ENCODE assay signal across 24 cellular contexts in genomic region chr16:85400305-85401205, GRCh38.
A peak's percentile ranks its signal among the peaks of the same experiment; 100 is the strongest.
DNase-seq lines count a peak whose midpoint lies in the region; ATAC-seq, FAIRE-seq and TF ChIP-seq lines count a peak whose summit lies in the region.
"Had no signal": no experiment of that assay in that cellular context is flagged by ENCODE, and none has a peak within 500 bp of the region (broad histone marks: within the 10 kb centered on the region; RNA-seq: fewer than 3 reads in every experiment).

No MANE protein-coding gene starts in this region.

- TF ChIP-seq POLR2A in GM12878 (IDR thresholded peaks at IDR 0.05; ENCODE audit: low read depth, low read length) (no peak), right lobe of liver (IDR thresholded peaks at IDR 0.05) (no peak), esophagus muscularis mucosa (IDR thresholded peaks at IDR 0.05; ENCODE audit: low read depth) (no peak)

- no peak for TF ChIP-seq CTCF in heart right ventricle (IDR thresholded peaks at IDR 0.05)
- TF ChIP-seq CTCF in GM12878 (IDR thresholded peaks at IDR 0.05 in 2 of 3, conservative IDR thresholded peaks at IDR 0.05 in 1 of 3; ENCODE audit: control insufficient read depth in 2 of 3, extremely low read depth in 1 of 3, insufficient read depth in 1 of 3, low read depth in 3 of 3, low read length in 3 of 3), result no peak
- TF ChIP-seq CTCF in right lobe of liver (IDR thresholded peaks at IDR 0.05), result no peak
- TF ChIP-seq CTCF in esophagus muscularis mucosa (IDR thresholded peaks at IDR 0.05), result no peak

- H3K4me3 ChIP-seq in heart right ventricle (no peak overlapping the region), GM12878 (no peak overlapping the region), right lobe of liver (no peak overlapping the region), esophagus muscularis mucosa (no peak overlapping the region)

- H3K27me3 ChIP-seq in heart right ventricle (no peaks in the 10 kb centered on the region), GM12878 (replicated peaks in 1 of 2; ENCODE audit: control insufficient read depth in 2 of 2, insufficient read depth in 2 of 2, low read length in 1 of 2) (peaks cover 0 to 2% of the 10 kb centered on the region in 2 experiments; a peak in 2 of 4 replicates), right lobe of liver (no peaks in the 10 kb centered on the region), esophagus muscularis mucosa (no peaks in the 10 kb centered on the region)

- no peak overlapping the region for H3K4me2 ChIP-seq in GM12878 (ENCODE audit: control insufficient read depth, insufficient read depth)

- no TSS peak for BruUV-seq in GM12878 (replicated peaks; lab: Mats Ljungman, UMichigan)

- in situ Hi-C loops in GM12878 (cut with MboI), result no loop called here

- FAIRE-seq in GM12878 (lab: Jason Lieb, UNC), result no peak
- FAIRE-seq: astrocyte, GM18507, H54, RCC 7860 had no signal

- POLR2A ChIA-PET in GM12878 (lab: Charles Lee), result no interaction called here

- H3K27ac ChIP-seq in heart right ventricle (no peak overlapping the region), GM12878 (ENCODE audit: control insufficient read depth, insufficient read depth) (no peak overlapping the region), right lobe of liver (no peak overlapping the region), esophagus muscularis mucosa (replicated peaks in 1 of 4) (no peak overlapping the region)
- H3K27ac ChIP-seq: C4-2B, epithelial cell of prostate had no signal

- H2AFZ ChIP-seq in GM12878 (ENCODE audit: control insufficient read depth, low read depth, low read length), result no peak overlapping the region

- SMC1A ChIA-PET in GM12878 (lab: Charles Lee; ENCODE audit: uncharacterized antibody, unreplicated experiment), result no interaction called here

- no peaks in the 10 kb centered on the region for H3K79me2 ChIP-seq in GM12878 (ENCODE audit: control insufficient read depth, insufficient read depth, low read length)

- DNase-seq in cardiac septum (ENCODE audit: low spot score), result peak; percentile 9
- no peak for DNase-seq in heart right ventricle
- no peak for DNase-seq in GM12878 (ENCODE audit: low read depth, low spot score)
- DNase-seq in right lobe of liver, result peak in 2 of 3 donors; percentile 14 to 40
- DNase-seq in ureter (ENCODE audit: low spot score), result peak; percentile 24
- DNase-seq in SHP77 (lab: John Stamatoyannopoulos, UW), result no peak
- DNase-seq in esophagus muscularis mucosa (ENCODE audit: extremely low spot score), result no peak
- DNase-seq: ACHN; DMS 273 treated with DMSO at 0.1 percent for 48 hours; foreskin fibroblast; hippocampal formation; KG1; NCI-H526; nucleus accumbens; stimulated activated CD4-positive, alpha-beta T cell treated with anti-CD3 and anti-CD28 coated beads, Interleukin-15, amount 100 ng/mL, for 24 hours; stimulated activated CD8-positive, alpha-beta memory T cell treated with anti-CD3 and anti-CD28 coated beads, Interleukin-4, amount 100 ng/mL, for 48 hours; T-helper 9 cell had no signal

- TF ChIP-seq EP300 in GM12878 (IDR thresholded peaks at IDR 0.05; ENCODE audit: borderline replicate concordance in 1 of 2, control insufficient read depth in 1 of 2, low read depth in 2 of 2, low read length in 2 of 2), result no peak
- TF ChIP-seq EP300 in esophagus muscularis mucosa (IDR thresholded peaks at IDR 0.05), result no peak

- RAD21 ChIA-PET in GM12878 (lab: Charles Lee; ENCODE audit: unreplicated experiment), result no interaction called here

- WGBS in heart right ventricle, 2 donors, result 93 to 94% methylated on average over 25 of the region's 25 CpGs
- 80% methylated on average over 21 of the region's 25 CpGs for WGBS in GM12878 (ENCODE audit: insufficient coverage, insufficient replicate concordance, low lambda C conversion rate, missing lambda C conversion rate)
- 81% methylated on average over 6 of the region's 25 CpGs for WGBS in right lobe of liver (ENCODE audit: insufficient coverage, low coverage, low lambda C conversion rate, missing lambda C conversion rate)
- WGBS in esophagus muscularis mucosa, result 92% methylated on average over 25 of the region's 25 CpGs

- no peak overlapping the region for H3K9ac ChIP-seq in GM12878 (ENCODE audit: control insufficient read depth, insufficient read depth, low read length)

- TF ChIP-seq RAD21 in GM12878 (IDR thresholded peaks at IDR 0.05; ENCODE audit: insufficient read depth, low read depth, low read length), result no peak

- intact Hi-C loops in cardiac septum (cut with DNase I), result no loop called here
- intact Hi-C loops in heart right ventricle (cut with DNase I), result no loop called here
- intact Hi-C loops in GM12878 (cut with micrococcal nuclease; ENCODE audit: unreplicated experiment), result no loop called here
- intact Hi-C loops in right lobe of liver (cut with DNase I), result no loop called here
- intact Hi-C loops in esophagus muscularis mucosa (cut with DNase I), result no loop called here

- ATAC-seq in heart right ventricle, result no peak
- no peak for ATAC-seq in GM12878
- no peak for ATAC-seq in right lobe of liver
- ATAC-seq in activated CD4-positive, CD25-positive, alpha-beta regulatory T cell treated with anti-CD3 and anti-CD28 coated beads, Interleukin-2, amount 50 U/mL, for 24 hours, result no peak

- H4K20me1 ChIP-seq in GM12878 (ENCODE audit: control insufficient read depth, insufficient read depth), result no peaks in the 10 kb centered on the region

- CTCF ChIA-PET in GM12878 (lab: Yijun Ruan, JAX), result no interaction called here

- H3K36me3 ChIP-seq in heart right ventricle (no peaks in the 10 kb centered on the region), GM12878 (ENCODE audit: control insufficient read depth in 2 of 2, insufficient read depth in 2 of 2, low read length in 1 of 2) (no peaks in the 10 kb centered on the region), right lobe of liver (no peaks in the 10 kb centered on the region), esophagus muscularis mucosa (no peaks in the 10 kb centered on the region)

- H3K9me3 ChIP-seq in heart right ventricle (no peaks in the 10 kb centered on the region), GM12878 (replicated peaks; ENCODE audit: control insufficient read depth, insufficient read depth, low read length) (no peaks in the 10 kb centered on the region), right lobe of liver (no peaks in the 10 kb centered on the region), esophagus muscularis mucosa (no peaks in the 10 kb centered on the region)

- H3K4me1 ChIP-seq in heart right ventricle, result peaks cover 12 to 35% (median 26%) of the 10 kb centered on the region in 9 donors
- no peaks in the 10 kb centered on the region for H3K4me1 ChIP-seq in GM12878 (ENCODE audit: control insufficient read depth, insufficient read depth, low read length)
- peaks cover 0 to 4% (median 0%) of the 10 kb centered on the region in 4 donors for H3K4me1 ChIP-seq in right lobe of liver
- H3K4me1 ChIP-seq in esophagus muscularis mucosa, result peaks cover 17 to 31% (median 25%) of the 10 kb centered on the region in 4 donors

TF ChIP-seq in GM12878, 131 proteins besides CTCF, POLR2A, EP300 and RAD21:
- TF ChIP-seq E4F1 (IDR thresholded peaks at IDR 0.05; ENCODE audit: borderline replicate concordance, partially characterized antibody) (peak; percentile 10), TCF3 (IDR thresholded peaks at IDR 0.05; ENCODE audit: borderline replicate concordance, insufficient read depth, low read depth, low read length) (no peak), FOXK2 (IDR thresholded peaks at IDR 0.05) (0 out of 2 replicates have a peak, but pooled peaks have one; percentile 24)

Comparison
In these comparisons a context has a peak if more than half of its experiments do, and no peak if none do; other contexts are left out.
1. DNase-seq: peak in cardiac septum (single experiment), right lobe of liver (2 of 3) and ureter (single experiment); none in heart right ventricle (0 of 2), GM12878 (single experiment), SHP77 (0 of 2) and esophagus muscularis mucosa (single experiment).